ENCODE assay signal across 9 cellular contexts in the genomic region with DNA sequence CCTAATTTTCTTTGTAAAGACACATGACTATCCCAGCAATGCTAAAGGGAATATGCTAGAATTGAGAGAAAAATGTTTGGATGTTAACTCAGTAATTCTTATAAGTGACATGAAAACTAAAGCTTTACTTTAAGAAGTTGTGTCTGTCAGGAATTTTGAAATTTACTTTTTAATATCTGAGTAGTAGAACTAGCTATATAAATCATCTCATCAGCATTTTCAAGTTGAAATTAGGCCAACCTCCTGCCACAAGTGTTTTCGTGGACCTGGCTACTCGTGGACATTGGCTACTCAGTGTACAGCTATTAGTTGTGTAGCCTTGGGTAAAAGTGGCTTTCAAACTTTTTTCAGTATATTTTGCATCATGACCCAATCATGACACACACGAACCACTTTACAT.
DNase-seq lines count a peak whose midpoint lies in the region; ATAC-seq and TF ChIP-seq lines count a peak whose summit lies in the region.
"Had no signal": no experiment of that assay in that cellular context is flagged by ENCODE, and none has a peak within 500 bp of the region (broad histone marks: within the 10 kb centered on the region; RNA-seq: fewer than 3 reads in every experiment).

No MANE protein-coding gene starts in this region.

- peaks cover 88% of the 10 kb centered on the region for H3K79me2 ChIP-seq in Loucy (ENCODE audit: insufficient read depth, low read length)

- no peak for TF ChIP-seq POLR2A in gastrocnemius medialis (IDR thresholded peaks at IDR 0.05)

- peak overlapping the region; percentile 86 for H3K4me3 ChIP-seq in CD4-positive, CD25-positive, alpha-beta regulatory T cell (ENCODE audit: low read depth, low read length)
- H3K4me3 ChIP-seq in Loucy (ENCODE audit: low read length, poor library complexity, severe bottlenecking) (no peak overlapping the region), gastrocnemius medialis (no peak overlapping the region)

- intact Hi-C loops in dendritic cell treated with granulocyte-macrophage colony-stimulating factor and Interleukin-4, amounts not matched to agents 40 ng/mL and 50 ng/mL, for 4 days (cut with micrococcal nuclease), result no loop called here
- intact Hi-C loops in gastrocnemius medialis (cut with DNase I; ENCODE audit: low total_unique reads), result loop anchor here (5.0 kb wide), 1 partner anchor 71 kb away; the partner anchor contains the start of gene ADD3

- H3K9me2 ChIP-seq in Loucy (replicated peaks; ENCODE audit: low read depth, low read length), result no peaks in the 10 kb centered on the region

- peak overlapping the region; percentile 63 for H3K9ac ChIP-seq in Loucy (ENCODE audit: low read depth, low read length, poor library complexity, severe bottlenecking)

- H3K4me1 Mint-ChIP-seq in CD4-positive, CD25-positive, alpha-beta regulatory T cell, result peaks cover 68 to 92% (median 80%) of the 10 kb centered on the region in 4 donors
- H3K4me1 Mint-ChIP-seq in dendritic cell treated with granulocyte-macrophage colony-stimulating factor and Interleukin-4, amounts not matched to agents 40 ng/mL and 50 ng/mL, for 4 days (ENCODE audit: low read depth), result peaks cover 47% of the 10 kb centered on the region

- DNase-seq in CD4-positive, CD25-positive, alpha-beta regulatory T cell, result no peak
- DNase-seq in gastrocnemius medialis, result no peak
- no peak for DNase-seq in islet precursor cell
- DNase-seq in A172 (ENCODE audit: low spot score), result no peak
- no peak for DNase-seq in epidermal melanocyte (ENCODE audit: insufficient read length, low spot score)
- DNase-seq: NCI-H2029 treated with DMSO at 0.1 percent for 48 hours had no signal

- no peaks in the 10 kb centered on the region for H3K9me3 Mint-ChIP-seq in CD4-positive, CD25-positive, alpha-beta regulatory T cell
- H3K9me3 Mint-ChIP-seq in dendritic cell treated with granulocyte-macrophage colony-stimulating factor and Interleukin-4, amounts not matched to agents 40 ng/mL and 50 ng/mL, for 4 days, result peaks cover 16% of the 10 kb centered on the region

- peaks cover 86% of the 10 kb centered on the region for H3K4me1 ChIP-seq in CD4-positive, CD25-positive, alpha-beta regulatory T cell (ENCODE audit: control insufficient read depth, insufficient read depth, low read length, poor library complexity, severe bottlenecking)
- H3K4me1 ChIP-seq in Loucy (ENCODE audit: insufficient read depth, low read length, poor library complexity, severe bottlenecking), result peaks cover 86% of the 10 kb centered on the region
- H3K4me1 ChIP-seq in gastrocnemius medialis, result peaks cover 45 to 54% of the 10 kb centered on the region in 2 donors

- ATAC-seq in CD4-positive, CD25-positive, alpha-beta regulatory T cell (ENCODE audit: low read depth in 2 of 2), result no peak
- ATAC-seq in gastrocnemius medialis, result no peak
- ATAC-seq in HG02840 (IDR thresholded peaks at IDR 0.05; ENCODE audit: low FRiP score, unreplicated experiment), result no peak

- H3K36me3 ChIP-seq in CD4-positive, CD25-positive, alpha-beta regulatory T cell (ENCODE audit: control insufficient read depth, insufficient read depth, low read length), result no peaks in the 10 kb centered on the region
- H3K36me3 ChIP-seq in Loucy (ENCODE audit: insufficient read depth, low read length) (no peaks in the 10 kb centered on the region), gastrocnemius medialis (no peaks in the 10 kb centered on the region)

- peaks cover 14% of the 10 kb centered on the region for H3K36me3 Mint-ChIP-seq in CD4-positive, CD25-positive, alpha-beta regulatory T cell
- peaks cover 13% of the 10 kb centered on the region for H3K36me3 Mint-ChIP-seq in dendritic cell treated with granulocyte-macrophage colony-stimulating factor and Interleukin-4, amounts not matched to agents 40 ng/mL and 50 ng/mL, for 4 days (ENCODE audit: low read depth)

- peak overlapping the region; percentile 78 to 88 (median 88) for H3K4me3 Mint-ChIP-seq in CD4-positive, CD25-positive, alpha-beta regulatory T cell
- H3K4me3 Mint-ChIP-seq in dendritic cell treated with granulocyte-macrophage colony-stimulating factor and Interleukin-4, amounts not matched to agents 40 ng/mL and 50 ng/mL, for 4 days, result no peak overlapping the region

- peak overlapping the region; percentile 65 to 94 (median 94) for H3K27ac Mint-ChIP-seq in CD4-positive, CD25-positive, alpha-beta regulatory T cell
- peak overlapping the region; percentile 75 for H3K27ac Mint-ChIP-seq in dendritic cell treated with granulocyte-macrophage colony-stimulating factor and Interleukin-4, amounts not matched to agents 40 ng/mL and 50 ng/mL, for 4 days

- no peak overlapping the region for H2AFZ ChIP-seq in Loucy (ENCODE audit: low read length)

- H3K27ac ChIP-seq in CD4-positive, CD25-positive, alpha-beta regulatory T cell (ENCODE audit: insufficient read depth, low read length, poor library complexity, severe bottlenecking), result peak overlapping the region; percentile 70
- H3K27ac ChIP-seq in gastrocnemius medialis, result peak overlapping the region; percentile 31 to 67 (median 45)

- peak overlapping the region; percentile 83 for H3K4me2 ChIP-seq in Loucy (ENCODE audit: low read depth, low read length, poor library complexity, severe bottlenecking)

- peaks cover 14% of the 10 kb centered on the region; the same call in 1 of the 2 replicates for H3F3A ChIP-seq in Loucy (ENCODE audit: low read depth)

- in situ Hi-C loops in gastrocnemius medialis (cut with MboI; ENCODE audit: low sequenced_read_pairs in 4 of 4), result no loop called here

- H3K9me3 ChIP-seq in CD4-positive, CD25-positive, alpha-beta regulatory T cell (ENCODE audit: control insufficient read depth in 2 of 2, low read length in 2 of 2), result no peaks in the 10 kb centered on the region
- no peaks in the 10 kb centered on the region for H3K9me3 ChIP-seq in Loucy (ENCODE audit: insufficient read depth, low read depth, low read length)
- H3K9me3 ChIP-seq in gastrocnemius medialis, result no peaks in the 10 kb centered on the region

- peaks cover 4% of the 10 kb centered on the region for H4K20me1 ChIP-seq in Loucy (ENCODE audit: insufficient read depth, low read length, poor library complexity, severe bottlenecking)

- no peaks in the 10 kb centered on the region for H3K27me3 Mint-ChIP-seq in CD4-positive, CD25-positive, alpha-beta regulatory T cell
- H3K27me3 Mint-ChIP-seq in dendritic cell treated with granulocyte-macrophage colony-stimulating factor and Interleukin-4, amounts not matched to agents 40 ng/mL and 50 ng/mL, for 4 days, result no peaks in the 10 kb centered on the region

- TF ChIP-seq CTCF in Loucy (conservative IDR thresholded peaks at IDR 0.05; ENCODE audit: low read length) (no peak), gastrocnemius medialis (IDR thresholded peaks at IDR 0.05 in 4 of 5, conservative IDR thresholded peaks at IDR 0.05 in 1 of 5) (no peak)

- H3K27me3 ChIP-seq in CD4-positive, CD25-positive, alpha-beta regulatory T cell (ENCODE audit: control insufficient read depth, insufficient read depth, low read length), result no peaks in the 10 kb centered on the region
- H3K27me3 ChIP-seq in Loucy (ENCODE audit: insufficient read depth, low read length, poor library complexity, severe bottlenecking), result no peaks in the 10 kb centered on the region
- H3K27me3 ChIP-seq in gastrocnemius medialis, result no peaks in the 10 kb centered on the region
